Comparison of ENCODE assay signal across 1 cellular context in genomic region chr16:48614759-48615158, GRCh38.
TF ChIP-seq lines count a peak whose summit lies in the region.

No MANE protein-coding gene starts in this region.

TF ChIP-seq in K562, 482 proteins besides CTCF, POLR2A, EP300 and RAD21:
- no peak for TF ChIP-seq BACH1 (tag; IDR thresholded peaks at IDR 0.05)
TF ChIP-seq in K562: peak in this region for 0.
